In genomic region chr14:73851567-73852382, GRCh38 we compare ENCODE assay signal across 8 cellular contexts. TPM values are rescaled to one million over a fixed set of nuclear protein-coding genes. Genes with fewer than 3 reads are reported as not detected.
DNase-seq lines count a peak whose midpoint lies in the region; ATAC-seq, FAIRE-seq and TF ChIP-seq lines count a peak whose summit lies in the region.

Gene PTGR2 (plus strand): TSS chr14:73851831. CDS start chr14:73858863, 7,032 bp downstream.

- H3K27ac ChIP-seq in VCaP (peak within 1 kb of the TSS; percentile 89), breast epithelium (peak within 1 kb of the TSS; percentile 96 to 97), skeletal muscle tissue (ENCODE audit: low read depth, low read length) (peak within 1 kb of the TSS; percentile 85)

- H3K27me3 ChIP-seq in breast epithelium (no peaks in the 10 kb centered on the region), skeletal muscle tissue (ENCODE audit: control insufficient read depth in 3 of 3, insufficient read depth in 3 of 3, low read length in 3 of 3) (no peaks in the 10 kb centered on the region)

- peak; percentile 91 for DNase-seq in NCI-H2196 (lab: John Stamatoyannopoulos, UW; ENCODE audit: unreplicated experiment)
- peak; percentile 94 for DNase-seq in breast epithelium (ENCODE audit: low spot score in 2 of 2)

- H3K36me3 ChIP-seq in breast epithelium (no peaks in the 10 kb centered on the region), skeletal muscle tissue (ENCODE audit: control insufficient read depth in 3 of 3, insufficient read depth in 3 of 3, low read length in 3 of 3) (no peaks in the 10 kb centered on the region)

- TF ChIP-seq CTCF in VCaP (conservative IDR thresholded peaks at IDR 0.05) (no peak), breast epithelium (IDR thresholded peaks at IDR 0.05) (peak; percentile 9 to 50 (median 18))

- no peaks in the 10 kb centered on the region for H3K9me3 ChIP-seq in breast epithelium
- no peaks in the 10 kb centered on the region for H3K9me3 ChIP-seq in iPS-18c (ENCODE audit: control insufficient read depth, insufficient read depth, low read length)
- H3K9me3 ChIP-seq in skeletal muscle tissue (ENCODE audit: control insufficient read depth in 3 of 3, low read length in 3 of 3): no peaks in the 10 kb centered on the region

- peak within 1 kb of the TSS; percentile 86 to 99 (median 95) for H3K9ac ChIP-seq in skeletal muscle tissue (ENCODE audit: low read depth in 1 of 3, low read length in 3 of 3)

- peak; percentile 89 for FAIRE-seq in A204.1 (lab: Jason Lieb, UNC)

- H3K4me3 ChIP-seq in breast epithelium (peak within 1 kb of the TSS; percentile 60 to 80 (median 66)), iPS-18c (ENCODE audit: insufficient read depth, low read depth, low read length) (peak within 1 kb of the TSS; percentile 98), skeletal muscle tissue (ENCODE audit: low read length in 3 of 3) (peak within 1 kb of the TSS; percentile 82 to 94 (median 92))

- TF ChIP-seq POLR2A in breast epithelium (IDR thresholded peaks at IDR 0.05): peak; percentile 90

- peak; percentile 72 for ATAC-seq in GM18861 (IDR thresholded peaks at IDR 0.05; ENCODE audit: unreplicated experiment)
- peak; percentile 70 for ATAC-seq in HG03108 (IDR thresholded peaks at IDR 0.05; ENCODE audit: unreplicated experiment)

- intact Hi-C loops in breast epithelium (cut with DNase I; ENCODE audit: low total_unique reads): no loop called here

- H3K4me1 ChIP-seq in breast epithelium (peaks cover 0 to 3% of the 10 kb centered on the region in 2 donors), skeletal muscle tissue (ENCODE audit: control insufficient read depth in 3 of 3, insufficient read depth in 3 of 3, low read length in 3 of 3) (peaks cover 7 to 10% (median 9%) of the 10 kb centered on the region in 3 donors)

RNA-seq across cellular contexts. Expression of gene PTGR2, which starts in this region (rescaled TPM):
- 10 to 100 TPM; 11.5 to 14.6 (median 12.3) TPM for total RNA-seq in breast epithelium
- 5.7 TPM for total RNA-seq in skeletal muscle tissue

Comparison
In these comparisons a context has a peak if more than half of its experiments do, and no peak if none do; other contexts are left out.
1. Peak in every context shown above with its lines: DNase-seq, ATAC-seq, H3K4me3 ChIP-seq and H3K27ac ChIP-seq.